ENCODE assay signal across 22 cellular contexts in the genomic region with DNA sequence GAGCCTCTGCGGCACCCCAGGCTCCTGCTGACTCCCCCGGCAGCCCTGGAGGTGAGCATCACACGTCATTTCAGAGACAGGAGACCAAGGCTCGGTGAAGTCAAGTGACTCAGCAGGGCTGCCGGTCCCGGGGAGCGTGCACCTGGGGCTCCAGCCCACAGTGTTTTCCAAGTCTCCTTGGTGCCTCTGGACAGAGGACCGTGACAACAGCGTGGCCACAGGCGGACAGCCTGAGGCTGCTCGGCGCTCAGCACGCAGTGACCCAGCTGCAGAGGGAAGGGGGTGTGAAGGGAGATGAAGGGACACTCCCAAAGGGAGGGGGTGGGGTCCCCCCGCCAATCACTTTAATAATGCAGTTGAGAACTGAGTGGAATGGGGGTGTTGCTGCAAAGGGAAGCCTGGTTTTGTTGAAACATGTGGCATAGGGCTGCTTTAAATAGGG. TPM values are rescaled to one million over a fixed set of nuclear protein-coding genes. Genes with fewer than 3 reads are reported as not detected.
DNase-seq lines count a peak whose midpoint lies in the region; ATAC-seq lines count a peak whose summit lies in the region.
"Had no signal": no experiment of that assay in that cellular context is flagged by ENCODE, and none has a peak within 500 bp of the region (broad histone marks: within the 10 kb centered on the region; RNA-seq: fewer than 3 reads in every experiment).

No MANE protein-coding gene starts in this region.

- intact Hi-C loops in head of caudate nucleus (cut with DNase I): no loop called here

- ATAC-seq in HG03095 (IDR thresholded peaks at IDR 0.05; ENCODE audit: unreplicated experiment) (no peak), HG03175 (IDR thresholded peaks at IDR 0.05; ENCODE audit: unreplicated experiment) (no peak)
- ATAC-seq: CD8-positive, alpha-beta T cell; GM12878; Right ventricle myocardium inferior had no signal

- peak; percentile 18 for DNase-seq in DMS53 (lab: John Stamatoyannopoulos, UW)
- DNase-seq in DMS53 treated with DMSO at 0.1 percent for 48 hours (lab: John Stamatoyannopoulos, UW; ENCODE audit: unreplicated experiment): no peak
- peak; percentile 47 to 91 (median 72) for DNase-seq in head of caudate nucleus
- no peak for DNase-seq in NCI-H446 (lab: John Stamatoyannopoulos, UW)
- DNase-seq: CD8-positive, alpha-beta T cell; DMS79 treated with DMSO at 0.1 percent for 48 hours; GOT3; Kasumi-1; NCI-H1105 treated with DMSO at 0.1 percent for 48 hours; NCI-H2029; NCI-H2171; NCI-H510A; NCI-H774 had no signal

- peak overlapping the region; percentile 73 for H3K27ac ChIP-seq in angular gyrus (ENCODE audit: low read depth, low read length)
- H3K27ac ChIP-seq in temporal lobe (ENCODE audit: low read depth, low read length): peak overlapping the region; percentile 90
- H3K27ac ChIP-seq: 22Rv1, BLaER1 had no signal

RNA-seq across cellular contexts. Expression of a gene that starts 17.5 kb away (rescaled TPM):
- 0.98 TPM for total RNA-seq in temporal lobe
- total RNA-seq: CD8-positive, alpha-beta T cell; GM12878; HT-29; Right ventricle myocardium inferior had no signal

RNA-seq across cellular contexts. Expression of a gene that starts 20.2 kb away (rescaled TPM):
- total RNA-seq in temporal lobe: 6.1 TPM

RNA-seq across cellular contexts. Expression of a gene that starts 37.0 kb away (rescaled TPM):
- total RNA-seq in temporal lobe: 67.4 TPM
- total RNA-seq: CD8-positive, alpha-beta T cell; GM12878; HT-29 had no signal

RNA-seq across cellular contexts. Expression of a gene that starts 54.5 kb away (rescaled TPM):
- total RNA-seq in temporal lobe: 0.98 TPM
- total RNA-seq: GM12878 had no signal

RNA-seq across cellular contexts. Expression of a gene that starts 54.9 kb away (rescaled TPM):
- 56.3 TPM for total RNA-seq in temporal lobe

Comparison
In these comparisons a context has a peak if more than half of its experiments do, and no peak if none do; other contexts are left out.
1. DNase-seq: peak in DMS53 (single experiment) and head of caudate nucleus (42 of 42); none in DMS53 treated with DMSO at 0.1 percent for 48 hours (single experiment) and NCI-H446 (0 of 2).